8 cellular contexts compared by ENCODE assay signal in the genomic region with DNA sequence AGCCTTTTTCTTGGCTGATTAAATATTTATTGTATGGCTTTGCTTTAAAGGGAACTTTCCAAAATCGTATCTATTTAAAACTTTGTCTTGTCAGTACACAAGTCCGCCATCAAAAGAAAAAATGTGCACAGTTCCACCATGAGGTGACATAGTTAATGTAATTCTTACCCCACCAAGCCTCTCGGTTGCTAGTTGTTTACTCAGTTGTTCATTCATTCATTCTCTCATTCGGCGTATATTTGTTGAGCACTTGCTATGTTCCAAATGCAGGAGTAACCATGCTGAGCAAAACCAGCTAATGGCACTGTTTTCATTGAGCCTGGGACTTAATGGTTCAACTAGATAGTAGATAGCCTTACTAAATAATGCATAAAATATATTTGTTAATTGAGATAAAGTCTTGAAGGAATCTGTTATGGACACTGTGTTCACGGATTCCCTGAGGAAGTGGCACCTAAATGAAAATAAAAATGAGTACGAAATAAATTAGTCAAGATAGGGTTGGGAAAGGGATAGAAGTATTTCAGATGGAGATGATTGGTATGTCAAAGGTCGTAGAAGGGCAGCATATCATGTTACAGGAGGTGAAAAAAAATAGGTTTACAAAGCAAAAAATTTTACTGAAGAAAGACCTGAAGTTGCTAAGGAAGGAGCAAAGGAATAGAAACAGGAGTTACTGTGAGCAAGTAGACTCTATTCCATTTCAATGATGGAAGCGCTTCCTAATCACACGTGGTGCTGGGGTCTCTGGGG. TPM values are rescaled to one million over a fixed set of nuclear protein-coding genes. Genes with fewer than 3 reads are reported as not detected.
DNase-seq lines count a peak whose midpoint lies in the region; ATAC-seq, FAIRE-seq and TF ChIP-seq lines count a peak whose summit lies in the region.

No MANE protein-coding gene starts in this region.

- H2AK5ac ChIP-seq in mesenchymal stem cell (ENCODE audit: low read length, severe bottlenecking) = no peak overlapping the region

- H2AFZ ChIP-seq in GM12878 (ENCODE audit: control insufficient read depth, low read depth, low read length) (no peak overlapping the region), mesenchymal stem cell (ENCODE audit: low read depth, low read length) (no peak overlapping the region)

- RAD21 ChIA-PET in GM12878 (lab: Charles Lee; ENCODE audit: unreplicated experiment) = interaction anchor here (1.1 kb wide), 1 partner anchor 101 kb away, joined by 4 read pairs; the partner anchor contains the start of gene SLC25A51

- BruUV-seq in GM12878 (replicated peaks; lab: Mats Ljungman, UMichigan) = TSS peak; percentile 79

- H3K36me3 ChIP-seq in cardiac muscle cell = no peaks in the 10 kb centered on the region
- no peaks in the 10 kb centered on the region for H3K36me3 ChIP-seq in GM12878 (ENCODE audit: control insufficient read depth in 2 of 2, insufficient read depth in 2 of 2, low read length in 1 of 2)
- H3K36me3 ChIP-seq in mesenchymal stem cell (ENCODE audit: control insufficient read depth in 1 of 2, insufficient read depth in 2 of 2, low read depth in 1 of 2, low read length in 2 of 2) = peaks cover 0 to 5% of the 10 kb centered on the region in 2 experiments
- no peaks in the 10 kb centered on the region for H3K36me3 ChIP-seq in urinary bladder (ENCODE audit: insufficient read depth)

- SMC1A ChIA-PET in GM12878 (lab: Charles Lee; ENCODE audit: uncharacterized antibody, unreplicated experiment) = interaction anchor here (1.0 kb wide), 1 partner anchor 11 kb away, joined by 7 read pairs; no protein-coding TSS in a partner anchor

- H3K4me3 ChIP-seq in cardiac muscle cell (peak overlapping the region; percentile 84), GM12878 (peak overlapping the region; percentile 80), mesenchymal stem cell (ENCODE audit: insufficient read depth in 1 of 2, low read depth in 1 of 2, low read length in 2 of 2) (peak overlapping the region in 1 of 2 experiments; percentile 87), urinary bladder (ENCODE audit: low read depth, low read length) (peak overlapping the region; percentile 79)

- H3K14ac ChIP-seq in mesenchymal stem cell (ENCODE audit: low read length in 2 of 2) = no peak overlapping the region

- WGBS in GM12878 (ENCODE audit: insufficient coverage, insufficient replicate concordance, low lambda C conversion rate, missing lambda C conversion rate) = 34% methylated on average over 10 of the region's 10 CpGs
- WGBS in mesenchymal stem cell = 60% methylated on average over 10 of the region's 10 CpGs
- WGBS in urinary bladder = 50% methylated on average over 10 of the region's 10 CpGs

- TF ChIP-seq CTCF in cardiac muscle cell (IDR thresholded peaks at IDR 0.05; ENCODE audit: low read depth, low read length) (no peak), GM12878 (IDR thresholded peaks at IDR 0.05 in 2 of 3, conservative IDR thresholded peaks at IDR 0.05 in 1 of 3; ENCODE audit: control insufficient read depth in 2 of 3, extremely low read depth in 1 of 3, insufficient read depth in 1 of 3, low read depth in 3 of 3, low read length in 3 of 3) (no peak)

- peak overlapping the region; percentile 90 for H3K9ac ChIP-seq in GM12878 (ENCODE audit: control insufficient read depth, insufficient read depth, low read length)
- peak overlapping the region; percentile 91 for H3K9ac ChIP-seq in mesenchymal stem cell (ENCODE audit: low read length)

- no peak for ATAC-seq in Right ventricle myocardium superior (ENCODE audit: poor library complexity)
- ATAC-seq in GM12878 = no peak
- no peak for ATAC-seq in HG03159 (IDR thresholded peaks at IDR 0.05; ENCODE audit: unreplicated experiment)
- no peak for ATAC-seq in GM18867 (IDR thresholded peaks at IDR 0.05; ENCODE audit: unreplicated experiment)

- in situ Hi-C loops in GM12878 (cut with MboI) (no loop called here), ACHN (cut with HindIII; ENCODE audit: low pct_ligation_motif_present, low pct_unique_long_range_greater_than_20kb, low sequenced_read_pairs) (no loop called here)

- no peak for TF ChIP-seq POLR2A in GM12878 (IDR thresholded peaks at IDR 0.05; ENCODE audit: low read depth, low read length)

- TF ChIP-seq RAD21 in GM12878 (IDR thresholded peaks at IDR 0.05; ENCODE audit: insufficient read depth, low read depth, low read length) = no peak

- H3K79me2 ChIP-seq in GM12878 (ENCODE audit: control insufficient read depth, insufficient read depth, low read length) = peaks cover 46% of the 10 kb centered on the region

- H4K91ac ChIP-seq in mesenchymal stem cell (ENCODE audit: low read length) = no peak overlapping the region

- DNase-seq in cardiac muscle cell (ENCODE audit: low read depth in 1 of 2, low spot score in 1 of 2) (no peak), Right ventricle myocardium superior (no peak), GM12878 (ENCODE audit: low read depth, low spot score) (no peak), mesenchymal stem cell (no peak), ACHN (no peak)

- no peak overlapping the region for H2BK5ac ChIP-seq in mesenchymal stem cell (ENCODE audit: low read depth, low read length, poor library complexity, severe bottlenecking)

- peaks cover 3% of the 10 kb centered on the region; the same call in 1 of the 2 replicates for H4K20me1 ChIP-seq in GM12878 (ENCODE audit: control insufficient read depth, insufficient read depth)

- no peak for FAIRE-seq in GM12878 (lab: Jason Lieb, UNC)

- TF ChIP-seq EP300 in GM12878 (IDR thresholded peaks at IDR 0.05; ENCODE audit: borderline replicate concordance in 1 of 2, control insufficient read depth in 1 of 2, low read depth in 2 of 2, low read length in 2 of 2) = no peak

- H3K18ac ChIP-seq in mesenchymal stem cell (ENCODE audit: low read depth in 1 of 2, low read length in 2 of 2) = no peak overlapping the region

- CTCF ChIA-PET in GM12878 (lab: Yijun Ruan, JAX) = interaction anchor here (0.7 to 3.1 kb wide), 3 partner anchors 18 to 497 kb away, joined by 3 to 13 read pairs (median 4); partner anchors contain the start of gene EXOSC3

- H2BK120ac ChIP-seq in mesenchymal stem cell (ENCODE audit: low read depth, low read length) = no peak overlapping the region

- POLR2A ChIA-PET in GM12878 (lab: Charles Lee) = interaction anchor here (1.0 kb wide), 1 partner anchor 11 kb away, joined by 3 read pairs; no protein-coding TSS in a partner anchor

- H3K9me3 ChIP-seq in cardiac muscle cell (ENCODE audit: low read depth) = no peaks in the 10 kb centered on the region
- no peaks in the 10 kb centered on the region for H3K9me3 ChIP-seq in GM12878 (replicated peaks; ENCODE audit: control insufficient read depth, insufficient read depth, low read length)
- no peaks in the 10 kb centered on the region for H3K9me3 ChIP-seq in mesenchymal stem cell (ENCODE audit: control insufficient read depth, low read length)

- peaks cover 4% of the 10 kb centered on the region for H3K79me1 ChIP-seq in mesenchymal stem cell (replicated peaks; ENCODE audit: low read length, poor library complexity, severe bottlenecking)

- no peak overlapping the region for H2BK12ac ChIP-seq in mesenchymal stem cell (ENCODE audit: low read length in 2 of 2)

- H3K4me1 ChIP-seq in cardiac muscle cell (ENCODE audit: low read depth) (peaks cover 12% of the 10 kb centered on the region), GM12878 (ENCODE audit: control insufficient read depth, insufficient read depth, low read length) (peaks cover 10% of the 10 kb centered on the region; the same call in 1 of the 2 replicates), mesenchymal stem cell (ENCODE audit: control insufficient read depth, insufficient read depth, low read depth, low read length) (peaks cover 5% of the 10 kb centered on the region), urinary bladder (ENCODE audit: insufficient read depth) (no peaks in the 10 kb centered on the region)

- H3K27ac ChIP-seq in cardiac muscle cell = no peak overlapping the region
- peak overlapping the region; percentile 83; the same call in 1 of the 2 replicates for H3K27ac ChIP-seq in GM12878 (ENCODE audit: control insufficient read depth, insufficient read depth)
- no peak overlapping the region for H3K27ac ChIP-seq in mesenchymal stem cell (ENCODE audit: low read length, poor library complexity, severe bottlenecking)
- H3K27ac ChIP-seq in urinary bladder (ENCODE audit: low read depth) = no peak overlapping the region

- no peak overlapping the region for H2BK15ac ChIP-seq in mesenchymal stem cell (ENCODE audit: low read depth, poor library complexity, severe bottlenecking)

- intact Hi-C loops in Right ventricle myocardium superior (cut with DNase I) (no loop called here), GM12878 (cut with micrococcal nuclease; ENCODE audit: unreplicated experiment) (loop anchor here (2.0 to 5.0 kb wide), 3 partner anchors 17 to 220 kb away; partner anchors contain the start of genes EXOSC3 and SLC25A51)

- H3K4me2 ChIP-seq in GM12878 (ENCODE audit: control insufficient read depth, insufficient read depth) (peak overlapping the region; percentile 85), mesenchymal stem cell (ENCODE audit: low read length, poor library complexity, severe bottlenecking) (peak overlapping the region; percentile 85)

- H3K23ac ChIP-seq in mesenchymal stem cell (ENCODE audit: low read length in 2 of 2) = no peak overlapping the region

- no peak overlapping the region for H3K4ac ChIP-seq in mesenchymal stem cell (ENCODE audit: low read depth in 1 of 2, low read length in 2 of 2)

- H4K8ac ChIP-seq in mesenchymal stem cell (ENCODE audit: low read length) = no peak overlapping the region

- H3K27me3 ChIP-seq in cardiac muscle cell = no peaks in the 10 kb centered on the region
- no peaks in the 10 kb centered on the region for H3K27me3 ChIP-seq in GM12878 (replicated peaks in 1 of 2; ENCODE audit: control insufficient read depth in 2 of 2, insufficient read depth in 2 of 2, low read length in 1 of 2)
- no peaks in the 10 kb centered on the region for H3K27me3 ChIP-seq in mesenchymal stem cell (ENCODE audit: control insufficient read depth in 1 of 2, insufficient read depth in 1 of 2, low read length in 2 of 2)

RNA-seq across cellular contexts. Expression of gene DCAF10, which starts 1.5 kb away (rescaled TPM):
- total RNA-seq in cardiac muscle cell (19.6 and 23.1 TPM in 2 replicates), Right ventricle myocardium superior (14.8 TPM), GM12878 (2014; rRNA removed) (6.3 and 6.7 TPM in 2 replicates), GM12878 (2014; rRNA removed; fragmentation: Illumina TruSeq; extraction: Trizol) (8.9 and 9.4 TPM in 2 replicates), GM12878 (2021) (12.6 and 12.7 TPM in 2 replicates), urinary bladder (39.0 TPM)
- polyA plus RNA-seq in cardiac muscle cell (22.9 and 25.2 TPM in 2 replicates), GM12878 (2011; rRNA removed) (21.7 and 21.8 TPM in 2 replicates), GM12878 (2014; fragmentation: Illumina TruSeq; extraction: Trizol) (10.6 and 12.6 TPM in 2 replicates), GM12878 (2014; fragmentation: Nextera tagmentation; extraction: Ambion mirVana) (1 to 10 TPM; 3.9 TPM), GM12878 (2014; rRNA removed) (7.2 and 7.9 TPM in 2 replicates), GM12878 (2016; fragmentation: Nextera tagmentation; extraction: Ambion mirVana) (10 to 100 TPM; 11.2 to 12.8 TPM), urinary bladder (15.0 TPM)
- 25.6 and 27.8 TPM in 2 replicates for total RNA-seq in GM12878 (2013; cell fraction: nucleolus; rRNA removed)
- polyA plus RNA-seq in GM12878 (2011; ENCODE audit: low read depth) = 4.7 TPM
- 9.9 and 12.0 TPM in 2 replicates for polyA plus RNA-seq in GM12878 (2011; cell fraction: cytosol; rRNA removed)
- 12.5 and 14.5 TPM in 2 replicates for polyA plus RNA-seq in GM12878 (2011; cell fraction: nucleus; rRNA removed)
- 6.8 and 9.1 TPM in 2 replicates for polyA plus RNA-seq in GM12878 (2012)
- polyA minus RNA-seq in GM12878 (2011; rRNA and poly(A)+ RNA removed) = 32.4 and 46.1 TPM in 2 replicates
- polyA minus RNA-seq in GM12878 (2011; cell fraction: cytosol; rRNA and poly(A)+ RNA removed) = 8.2 and 11.1 TPM in 2 replicates
- 11.7 and 21.6 TPM in 2 replicates for polyA minus RNA-seq in GM12878 (2011; cell fraction: nucleus; rRNA and poly(A)+ RNA removed)
- 12.2 TPM for polyA plus RNA-seq in mesenchymal stem cell (2013, experiment 1 of 2)
- polyA plus RNA-seq in mesenchymal stem cell (2013, experiment 2 of 2) = 12.0 TPM

RNA-seq across cellular contexts. Expression of gene EXOSC3, which starts 17.3 kb away (rescaled TPM):
- total RNA-seq in cardiac muscle cell = 51.6 and 55.2 TPM in 2 replicates
- 38.0 and 48.0 TPM in 2 replicates for polyA plus RNA-seq in cardiac muscle cell
- total RNA-seq in Right ventricle myocardium superior = 18.6 TPM
- total RNA-seq in GM12878 (2013; cell fraction: nucleolus; rRNA removed) = 70.9 and 130 TPM in 2 replicates
- 63.5 and 77.4 TPM in 2 replicates for total RNA-seq in GM12878 (2014; rRNA removed)
- total RNA-seq in GM12878 (2014; rRNA removed; fragmentation: Illumina TruSeq; extraction: Trizol) = 42.3 and 45.9 TPM in 2 replicates
- total RNA-seq in GM12878 (2021) = 73.5 and 79.2 TPM in 2 replicates
- polyA plus RNA-seq in GM12878 (2011; ENCODE audit: low read depth) = 15.0 TPM
- polyA plus RNA-seq in GM12878 (2011; rRNA removed) = 54.4 and 83.4 TPM in 2 replicates
- 31.7 and 52.0 TPM in 2 replicates for polyA plus RNA-seq in GM12878 (2011; cell fraction: cytosol; rRNA removed)
- polyA plus RNA-seq in GM12878 (2011; cell fraction: nucleus; rRNA removed) = 40.1 and 49.0 TPM in 2 replicates
- 27.8 and 39.6 TPM in 2 replicates for polyA plus RNA-seq in GM12878 (2012)
- polyA plus RNA-seq in GM12878 (2014; fragmentation: Illumina TruSeq; extraction: Trizol) = 58.2 and 59.2 TPM in 2 replicates
- 10 to 100 TPM in 1 of 2 experiments, 1 to 10 TPM in 1; 8.2 to 20.3 TPM for polyA plus RNA-seq in GM12878 (2014; fragmentation: Nextera tagmentation; extraction: Ambion mirVana)
- polyA plus RNA-seq in GM12878 (2014; rRNA removed) = 109 and 115 TPM in 2 replicates
- 100 to 1,000 TPM; 149 to 161 TPM for polyA plus RNA-seq in GM12878 (2016; fragmentation: Nextera tagmentation; extraction: Ambion mirVana)
- polyA minus RNA-seq in GM12878 (2011; rRNA and poly(A)+ RNA removed) = 19.7 and 27.9 TPM in 2 replicates
- 13.8 and 16.2 TPM in 2 replicates for polyA minus RNA-seq in GM12878 (2011; cell fraction: cytosol; rRNA and poly(A)+ RNA removed)
- 77.5 and 85.6 TPM in 2 replicates for polyA minus RNA-seq in GM12878 (2011; cell fraction: nucleus; rRNA and poly(A)+ RNA removed)
- 16.3 TPM for polyA plus RNA-seq in mesenchymal stem cell (2013, experiment 1 of 2)
- polyA plus RNA-seq in mesenchymal stem cell (2013, experiment 2 of 2) = 17.4 TPM
- 45.2 TPM for total RNA-seq in urinary bladder
- polyA plus RNA-seq in urinary bladder = 28.4 TPM

RNA-seq across cellular contexts. Expression of gene TRMT10B, which starts 48.5 kb away (rescaled TPM):
- total RNA-seq in cardiac muscle cell (4.1 and 4.5 TPM in 2 replicates), Right ventricle myocardium superior (3.7 TPM), GM12878 (2014; rRNA removed) (3.2 and 3.7 TPM in 2 replicates), GM12878 (2014; rRNA removed; fragmentation: Illumina TruSeq; extraction: Trizol) (5.5 and 5.9 TPM in 2 replicates), GM12878 (2021) (4.7 and 5.9 TPM in 2 replicates), urinary bladder (6.6 TPM)
- polyA plus RNA-seq in cardiac muscle cell (8.8 and 12.5 TPM in 2 replicates), GM12878 (2011; rRNA removed) (10.2 and 12.7 TPM in 2 replicates), GM12878 (2014; fragmentation: Illumina TruSeq; extraction: Trizol) (11.7 and 13.0 TPM in 2 replicates), GM12878 (2014; fragmentation: Nextera tagmentation; extraction: Ambion mirVana) (1 to 10 TPM; 5.0 to 7.6 TPM), GM12878 (2014; rRNA removed) (3.9 and 6.0 TPM in 2 replicates), GM12878 (2016; fragmentation: Nextera tagmentation; extraction: Ambion mirVana) (1 to 10 TPM; 8.6 TPM), urinary bladder (9.5 TPM)
- total RNA-seq in GM12878 (2013; cell fraction: nucleolus; rRNA removed) = 16.8 and 18.8 TPM in 2 replicates
- polyA plus RNA-seq in GM12878 (2011; ENCODE audit: low read depth) = 8.9 TPM
- polyA plus RNA-seq in GM12878 (2011; cell fraction: cytosol; rRNA removed) = 6.4 and 6.9 TPM in 2 replicates
- 7.8 and 8.7 TPM in 2 replicates for polyA plus RNA-seq in GM12878 (2011; cell fraction: nucleus; rRNA removed)
- polyA plus RNA-seq in GM12878 (2012) = 8.3 and 9.0 TPM in 2 replicates
- polyA minus RNA-seq in GM12878 (2011; rRNA and poly(A)+ RNA removed) = 3.7 and 5.4 TPM in 2 replicates
- 1.6 and 2.5 TPM in 2 replicates for polyA minus RNA-seq in GM12878 (2011; cell fraction: cytosol; rRNA and poly(A)+ RNA removed)
- 4.4 and 6.4 TPM in 2 replicates for polyA minus RNA-seq in GM12878 (2011; cell fraction: nucleus; rRNA and poly(A)+ RNA removed)
- 6.4 TPM for polyA plus RNA-seq in mesenchymal stem cell (2013, experiment 1 of 2)
- polyA plus RNA-seq in mesenchymal stem cell (2013, experiment 2 of 2) = 6.0 TPM
